ENCODE assay signal across 30 cellular contexts in the genomic region with DNA sequence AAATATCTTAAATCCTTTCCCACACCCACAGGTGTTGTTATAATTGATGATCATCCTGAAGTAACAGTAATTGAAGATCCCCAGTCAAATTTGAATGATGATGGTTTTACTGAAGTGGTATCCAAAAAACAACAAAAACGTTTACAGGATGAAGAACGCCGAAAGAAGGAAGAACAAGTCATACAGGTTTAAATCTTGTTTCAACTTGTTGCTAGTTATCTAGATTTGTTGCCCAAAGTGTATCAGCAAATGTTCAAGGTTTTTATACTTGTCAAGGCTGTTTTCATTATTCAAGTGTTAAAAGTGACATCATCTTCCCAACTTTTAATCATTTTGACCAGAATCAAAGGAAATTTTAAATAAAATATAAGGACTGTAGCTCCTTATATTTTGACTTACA.
"Had no signal": no experiment of that assay in that cellular context is flagged by ENCODE, and none has a peak within 500 bp of the region (broad histone marks: within the 10 kb centered on the region; RNA-seq: fewer than 3 reads in every experiment).

No MANE protein-coding gene starts in this region.

- H3K4me3 ChIP-seq: cardiac muscle cell, SJCRH30 had no signal

- H3K4me2 ChIP-seq: KMS-11, SK-N-SH had no signal

- FAIRE-seq: astrocyte had no signal

- H3K4me3 Mint-ChIP-seq: activated B cell treated with CpG ODN at 0.5 μM for 24 hours; activated CD4-positive, alpha-beta T cell treated with anti-CD3 and anti-CD28 coated beads, Interleukin-2, amount 10 ng/mL, durations not matched to agents 24 days and 14 days; activated CD8-positive, alpha-beta memory T cell treated with anti-CD3 and anti-CD28 coated beads, Interleukin-2, amount 10 ng/mL, durations not matched to agents 7 days and 5 days; activated naive CD4-positive, alpha-beta T cell treated with anti-CD3 and anti-CD28 coated beads for 36 hours; activated naive CD8-positive, alpha-beta T cell; activated T-cell treated with anti-CD3 and anti-CD28 coated beads, Interleukin-2, amount 50 U/mL, for 4 hours; brain had no signal

- H3K9me3 Mint-ChIP-seq: activated naive CD4-positive, alpha-beta T cell treated with anti-CD3 and anti-CD28 coated beads for 36 hours had no signal

- H3K27ac ChIP-seq: cardiac muscle cell, KMS-11, SJCRH30 had no signal

- H3K27ac Mint-ChIP-seq: activated B cell treated with CpG ODN at 0.5 μM for 24 hours; activated CD4-positive, alpha-beta T cell treated with anti-CD3 and anti-CD28 coated beads, Interleukin-2, amount 10 ng/mL, durations not matched to agents 24 days and 14 days; activated CD8-positive, alpha-beta memory T cell treated with anti-CD3 and anti-CD28 coated beads, Interleukin-2, amount 10 ng/mL, durations not matched to agents 7 days and 5 days; activated naive CD4-positive, alpha-beta T cell treated with anti-CD3 and anti-CD28 coated beads for 36 hours; activated naive CD8-positive, alpha-beta T cell; brain had no signal

- H3K9me2 ChIP-seq: SK-N-SH had no signal

- H3K4me1 Mint-ChIP-seq: brain had no signal

- H3K9ac ChIP-seq: KMS-11, SK-N-SH had no signal

- H3K4me1 ChIP-seq: SJCRH30 had no signal

- H3K27me3 ChIP-seq: cardiac muscle cell, SJCRH30 had no signal

- H3K9me3 ChIP-seq: SK-N-SH had no signal

- H3K27me3 Mint-ChIP-seq: activated B cell treated with CpG ODN at 0.5 μM for 24 hours; activated CD4-positive, alpha-beta T cell treated with anti-CD3 and anti-CD28 coated beads, Interleukin-2, amount 10 ng/mL, durations not matched to agents 24 days and 14 days; activated CD8-positive, alpha-beta memory T cell treated with anti-CD3 and anti-CD28 coated beads, Interleukin-2, amount 10 ng/mL, durations not matched to agents 7 days and 5 days; activated naive CD8-positive, alpha-beta T cell; brain had no signal

- DNase-seq: activated B cell treated with CpG ODN at 0.5 μM for 24 hours; activated CD4-positive, alpha-beta T cell treated with anti-CD3 and anti-CD28 coated beads for 1 hour; activated CD4-positive, alpha-beta T cell treated with anti-CD3 and anti-CD28 coated beads, Interleukin-2, amount 10 ng/mL, durations not matched to agents 24 days and 14 days; activated CD4-positive, alpha-beta T cell treated with anti-CD3 and anti-CD28 coated beads, Interleukin-2, amount 50 U/mL, for 48 hours; activated CD8-positive, alpha-beta memory T cell treated with anti-CD3 and anti-CD28 coated beads, Interleukin-2, amount 10 ng/mL, durations not matched to agents 7 days and 5 days; activated gamma-delta T cell; activated naive CD4-positive, alpha-beta T cell treated with anti-CD3 and anti-CD28 coated beads for 36 hours; activated T-cell treated with anti-CD3 and anti-CD28 coated beads, Interleukin-2, amount 50 U/mL, for 4 hours; amygdala; MM.1S; NCI-H1105; NCI-H1436; NCI-H1694 treated with DMSO at 0.1 percent for 48 hours; NCI-H2029 treated with DMSO at 0.1 percent for 48 hours; NCI-H345; NCI-H510A treated with DMSO at 0.1 percent for 48 hours; NCI-H69; NK-92 treated with Interleukin-12 subunit alpha and Interleukin-12 subunit beta, amount 100 ng/mL, for 24 hours; OCI-M1; Right ventricle myocardium superior; RPMI8226; SJCRH30; SK-N-SH; SW 1271; T-helper 9 cell had no signal
